ENCODE assay signal across 13 cellular contexts in the genomic region with DNA sequence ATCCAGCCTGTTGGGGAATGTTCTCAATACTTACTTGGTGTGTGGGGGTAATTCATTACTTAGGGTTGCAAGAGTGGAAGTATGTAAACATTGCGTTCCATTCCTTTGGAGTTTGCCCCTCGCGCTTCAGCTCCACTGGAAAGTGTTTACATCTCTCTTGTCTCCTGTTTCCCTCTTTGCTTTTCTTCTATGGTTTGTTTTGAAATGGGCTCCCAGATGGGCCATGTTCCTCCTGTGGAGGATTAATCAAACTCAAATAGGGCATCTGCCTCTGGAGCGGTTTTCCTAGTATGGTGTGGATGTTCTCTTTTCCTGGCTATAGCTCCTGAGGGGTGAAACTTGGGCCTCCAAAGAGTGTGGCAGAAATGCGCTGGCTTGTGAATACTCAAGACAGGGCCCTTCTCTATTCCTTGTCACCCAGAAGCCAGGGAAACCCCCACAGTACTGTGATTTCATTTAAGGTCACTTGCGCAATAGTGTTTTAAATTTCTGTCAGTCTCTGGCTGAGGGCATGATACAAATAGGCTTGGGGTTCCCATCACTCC. TPM values are rescaled to one million over a fixed set of nuclear protein-coding genes. Genes with fewer than 3 reads are reported as not detected.
A peak's percentile ranks its signal among the peaks of the same experiment; 100 is the strongest.
DNase-seq lines count a peak whose midpoint lies in the region; TF ChIP-seq lines count a peak whose summit lies in the region.
"Had no signal": no experiment of that assay in that cellular context is flagged by ENCODE, and none has a peak within 500 bp of the region (broad histone marks: within the 10 kb centered on the region; RNA-seq: fewer than 3 reads in every experiment).

No MANE protein-coding gene starts in this region.

- peaks cover 80% of the 10 kb centered on the region for H3K36me3 ChIP-seq in CD4-positive, alpha-beta memory T cell (ENCODE audit: insufficient read depth, low read length)
- H3K36me3 ChIP-seq in esophagus squamous epithelium, result peaks cover 7 to 100% (median 11%) of the 10 kb centered on the region in 3 donors
- no peaks in the 10 kb centered on the region for H3K36me3 ChIP-seq in HAP-1 (replicated peaks)

- no peak for TF ChIP-seq POLR2A in esophagus squamous epithelium (IDR thresholded peaks at IDR 0.05)

- TF ChIP-seq CTCF in esophagus squamous epithelium (IDR thresholded peaks at IDR 0.05) (no peak), osteocyte (IDR thresholded peaks at IDR 0.05) (no peak)

- no peaks in the 10 kb centered on the region for H3K27me3 Mint-ChIP-seq in CD4-positive, alpha-beta memory T cell
- H3K27me3 Mint-ChIP-seq in IgD-negative memory B cell, result no peaks in the 10 kb centered on the region
- H3K27me3 Mint-ChIP-seq in osteocyte (ENCODE audit: unreplicated experiment), result no peaks in the 10 kb centered on the region

- H3K4me3 Mint-ChIP-seq in CD4-positive, alpha-beta memory T cell, result peak overlapping the region in 4 of 8 donors; percentile 15 to 60 (median 29)
- H3K4me3 Mint-ChIP-seq in IgD-negative memory B cell, result no peak overlapping the region
- no peak overlapping the region for H3K4me3 Mint-ChIP-seq in osteocyte (ENCODE audit: unreplicated experiment)

- H3K36me3 Mint-ChIP-seq in CD4-positive, alpha-beta memory T cell, result peaks cover 84 to 96% of the 10 kb centered on the region in 2 donors
- peaks cover 21% of the 10 kb centered on the region for H3K36me3 Mint-ChIP-seq in IgD-negative memory B cell
- peaks cover 59% of the 10 kb centered on the region for H3K36me3 Mint-ChIP-seq in osteocyte (ENCODE audit: unreplicated experiment)

- CTCF ChIA-PET in CD4-positive, alpha-beta memory T cell (lab: Charles Lee; ENCODE audit: partially characterized antibody), result no interaction called here

- intact Hi-C loops in CD4-positive, alpha-beta memory T cell (cut with micrococcal nuclease), result no loop called here
- intact Hi-C loops in esophagus squamous epithelium (cut with DNase I), result no loop called here

- no peak overlapping the region for H3K4me3 ChIP-seq in CD4-positive, alpha-beta memory T cell (ENCODE audit: low read length in 2 of 2)
- H3K4me3 ChIP-seq in esophagus squamous epithelium (no peak overlapping the region), HAP-1 (no peak overlapping the region)
- H3K4me3 ChIP-seq: colonic mucosa had no signal

- no peak overlapping the region for H3K27ac ChIP-seq in CD4-positive, alpha-beta memory T cell (ENCODE audit: low read depth, low read length)
- H3K27ac ChIP-seq in esophagus squamous epithelium, result peak overlapping the region in 3 of 4 donors; percentile 33 to 75 (median 71)
- H3K27ac ChIP-seq: colonic mucosa, VCaP had no signal

- H3K9me3 ChIP-seq in CD4-positive, alpha-beta memory T cell (ENCODE audit: control insufficient read depth in 1 of 2, low read length in 2 of 2), result no peaks in the 10 kb centered on the region
- H3K9me3 ChIP-seq in esophagus squamous epithelium, result no peaks in the 10 kb centered on the region
- no peaks in the 10 kb centered on the region for H3K9me3 ChIP-seq in HAP-1
- H3K9me3 ChIP-seq: colonic mucosa had no signal

- H3K27me3 ChIP-seq in CD4-positive, alpha-beta memory T cell (ENCODE audit: insufficient read depth, low read length), result no peaks in the 10 kb centered on the region
- H3K27me3 ChIP-seq in esophagus squamous epithelium (no peaks in the 10 kb centered on the region), HAP-1 (ENCODE audit: low read depth) (no peaks in the 10 kb centered on the region)
- H3K27me3 ChIP-seq: colonic mucosa had no signal

- peak overlapping the region in 6 of 7 donors; percentile 75 to 89 (median 86) for H3K27ac Mint-ChIP-seq in CD4-positive, alpha-beta memory T cell
- H3K27ac Mint-ChIP-seq in IgD-negative memory B cell (peak overlapping the region in 2 of 3 donors; percentile 6 to 50), osteocyte (ENCODE audit: unreplicated experiment) (peak overlapping the region; percentile 18)

- POLR2A ChIA-PET in CD4-positive, alpha-beta memory T cell (lab: Charles Lee; ENCODE audit: partially characterized antibody), result interaction anchor here (1.0 to 1.9 kb wide), 6 partner anchors 13 to 51 kb away, joined by 3 to 5 read pairs (median 3); no protein-coding TSS in a partner anchor

- WGBS in esophagus squamous epithelium, 2 donors, result 70 to 78% methylated on average over 6 of the region's 6 CpGs

- in situ Hi-C loops in HAP-1 (cut with MboI; ENCODE audit: low sequenced_read_pairs), result no loop called here

- peak in 1 of 5 donors; percentile 16 for DNase-seq in CD4-positive, alpha-beta memory T cell
- DNase-seq in esophagus squamous epithelium (lab: John Stamatoyannopoulos, UW) (no peak), osteocyte (ENCODE audit: extremely low spot score, unreplicated experiment) (no peak), HAP-1 (ENCODE audit: low spot score in 2 of 2) (no peak), COR-L47 (lab: John Stamatoyannopoulos, UW) (no peak), occipital lobe (lab: John Stamatoyannopoulos, UW) (no peak)
- DNase-seq in stimulated activated CD4-positive, alpha-beta T cell treated with anti-CD3 and anti-CD28 coated beads, Interleukin-2, amount 100 ng/mL, for 24 hours, result no peak
- DNase-seq: colonic mucosa, left ventricle myocardium superior, NCI-H2081, PC-3 had no signal

- peaks cover 58 to 91% (median 74%) of the 10 kb centered on the region in 4 donors for H3K4me1 Mint-ChIP-seq in CD4-positive, alpha-beta memory T cell
- H3K4me1 Mint-ChIP-seq in IgD-negative memory B cell, result peaks cover 16 to 41% (median 23%) of the 10 kb centered on the region in 3 donors
- H3K4me1 Mint-ChIP-seq in osteocyte (ENCODE audit: unreplicated experiment), result peaks cover 24% of the 10 kb centered on the region

- H3K4me1 ChIP-seq in CD4-positive, alpha-beta memory T cell (ENCODE audit: insufficient read depth, low read length), result peaks cover 69% of the 10 kb centered on the region
- H3K4me1 ChIP-seq in esophagus squamous epithelium (peaks cover 3 to 54% (median 16%) of the 10 kb centered on the region in 3 donors), HAP-1 (no peaks in the 10 kb centered on the region)
- H3K4me1 ChIP-seq: colonic mucosa had no signal

- no peaks in the 10 kb centered on the region for H3K9me3 Mint-ChIP-seq in CD4-positive, alpha-beta memory T cell
- no peaks in the 10 kb centered on the region for H3K9me3 Mint-ChIP-seq in IgD-negative memory B cell
- no peaks in the 10 kb centered on the region for H3K9me3 Mint-ChIP-seq in osteocyte (ENCODE audit: unreplicated experiment)

RNA-seq across cellular contexts. Expression of gene CD44, which starts 51.9 kb away (rescaled TPM):
- 100 to 1,000 TPM; 808 to 809 TPM for total RNA-seq in CD4-positive, alpha-beta memory T cell
- 100 to 1,000 TPM; 390 to 554 TPM for polyA plus RNA-seq in CD4-positive, alpha-beta memory T cell
- 176 TPM for polyA plus RNA-seq in IgD-negative memory B cell
- 100 to 1,000 TPM; 418 to 565 (median 463) TPM for total RNA-seq in esophagus squamous epithelium
- total RNA-seq in osteocyte, result 283 and 309 TPM in 2 replicates
- 6.2 TPM for total RNA-seq in occipital lobe

Comparison
In these comparisons a context has a peak if more than half of its experiments do, and no peak if none do; other contexts are left out.
1. H3K27ac Mint-ChIP-seq: peak in every context shown above with its lines; median percentile 86 in CD4-positive, alpha-beta memory T cell; 28 in IgD-negative memory B cell; 18 in osteocyte.
2. RNA of gene CD44, which starts 51.9 kb away (total RNA-seq): 808 to 809 TPM in CD4-positive, alpha-beta memory T cell, 418 to 565 TPM in esophagus squamous epithelium and 283 to 309 TPM in osteocyte; 6.2 TPM in occipital lobe (single experiment); every median in the first group is over 10 times any median in the second.